27 cellular contexts compared by ENCODE assay signal in genomic region chr9:134420281-134420835, GRCh38.
A peak's percentile ranks its signal among the peaks of the same experiment; 100 is the strongest.
DNase-seq lines count a peak whose midpoint lies in the region; ATAC-seq and TF ChIP-seq lines count a peak whose summit lies in the region.
"Had no signal": no experiment of that assay in that cellular context is flagged by ENCODE, and none has a peak within 500 bp of the region (broad histone marks: within the 10 kb centered on the region; RNA-seq: fewer than 3 reads in every experiment).

No MANE protein-coding gene starts in this region.

- in situ Hi-C loops in mammary epithelial cell (cut with MboI; ENCODE audit: low sequenced_read_pairs in 2 of 2): no loop called here

- no peaks in the 10 kb centered on the region for H3K27me3 Mint-ChIP-seq in MCF 10A (ENCODE audit: insufficient read depth, unreplicated experiment)
- H3K27me3 Mint-ChIP-seq: activated CD4-positive, alpha-beta T cell treated with anti-CD3 and anti-CD28 coated beads for 36 hours; activated naive CD4-positive, alpha-beta T cell treated with anti-CD3 and anti-CD28 coated beads, Interleukin-2, amount 50 U/mL, for 24 hours; IgD-negative memory B cell; naive thymus-derived CD8-positive, alpha-beta T cell; stimulated activated memory B cell treated with anti-CD40 and anti-IgM and Interleukin-4, amounts not matched to agents 10 μg/mL and 1 μg/mL and 100 μg/mL, for 72 hours had no signal

- TF ChIP-seq CTCF in MCF 10A (IDR thresholded peaks at IDR 0.05; ENCODE audit: unreplicated experiment) (no peak), mammary epithelial cell (conservative IDR thresholded peaks at IDR 0.05 in 1 of 2, IDR thresholded peaks at IDR 0.05 in 1 of 2; ENCODE audit: extremely low read depth in 1 of 2, insufficient read depth in 1 of 2, low read depth in 1 of 2, low read length in 2 of 2) (no peak), mucosa of descending colon (IDR thresholded peaks at IDR 0.05) (no peak)

- H3K36me3 Mint-ChIP-seq in MCF 10A (ENCODE audit: insufficient read depth, unreplicated experiment): peaks cover 71% of the 10 kb centered on the region
- H3K36me3 Mint-ChIP-seq: activated naive CD4-positive, alpha-beta T cell treated with anti-CD3 and anti-CD28 coated beads, Interleukin-2, amount 50 U/mL, for 24 hours; IgD-negative memory B cell; naive thymus-derived CD8-positive, alpha-beta T cell had no signal

- dilution Hi-C loops in mammary epithelial cell (cut with HindIII; ENCODE audit: low sequenced_read_pairs): no loop called here

- no peaks in the 10 kb centered on the region for H3K4me1 ChIP-seq in mammary epithelial cell (ENCODE audit: insufficient read depth, low read length)
- no peaks in the 10 kb centered on the region for H3K4me1 ChIP-seq in neuronal stem cell (ENCODE audit: control insufficient read depth in 2 of 2, insufficient read depth in 1 of 2, low read depth in 1 of 2, low read length in 2 of 2)
- H3K4me1 ChIP-seq in mucosa of descending colon (ENCODE audit: low read depth): peaks cover 19% of the 10 kb centered on the region

- H3K4me2 ChIP-seq in mammary epithelial cell (ENCODE audit: insufficient read depth, low read depth, low read length) (no peak overlapping the region), neuronal stem cell (ENCODE audit: insufficient read depth, low read length, poor library complexity, severe bottlenecking) (no peak overlapping the region)
- H3K4me2 ChIP-seq: PC-9 had no signal

- no peak overlapping the region for H2BK5ac ChIP-seq in neuronal stem cell (ENCODE audit: low read length)

- BruUV-seq in MCF 10A (replicated peaks; lab: Mats Ljungman, UMichigan) (no TSS peak), mammary epithelial cell (replicated peaks; lab: Mats Ljungman, UMichigan) (no TSS peak)

- no peak overlapping the region for H4K91ac ChIP-seq in neuronal stem cell (ENCODE audit: low read depth, low read length, poor library complexity)

- no peak overlapping the region for H2BK120ac ChIP-seq in neuronal stem cell (ENCODE audit: low read depth, low read length)

- no peak overlapping the region for H2BK15ac ChIP-seq in neuronal stem cell (ENCODE audit: low read length)

- no peak overlapping the region for H3K4me3 Mint-ChIP-seq in MCF 10A (ENCODE audit: unreplicated experiment)
- H3K4me3 Mint-ChIP-seq: activated CD4-positive, alpha-beta T cell treated with anti-CD3 and anti-CD28 coated beads for 36 hours; activated naive CD4-positive, alpha-beta T cell treated with anti-CD3 and anti-CD28 coated beads, Interleukin-2, amount 50 U/mL, for 24 hours; CD14-positive monocyte; IgD-negative memory B cell; naive thymus-derived CD8-positive, alpha-beta T cell; stimulated activated memory B cell treated with anti-CD40 and anti-IgM and Interleukin-4, amounts not matched to agents 10 μg/mL and 1 μg/mL and 100 μg/mL, for 72 hours had no signal

- CTCF ChIA-PET in MCF 10A (lab: Yijun Ruan, JAX): no interaction called here
- CTCF ChIA-PET in mammary epithelial cell (lab: Charles Lee; ENCODE audit: low non-redundant PET): no interaction called here

- DNase-seq in MCF 10A (ENCODE audit: unreplicated experiment) (no peak), mammary epithelial cell (no peak), neuronal stem cell (ENCODE audit: low spot score) (no peak), T-helper 1 cell (no peak), HPDE6-E6E7 (ENCODE audit: extremely low spot score) (no peak), mucosa of descending colon (no peak), foreskin melanocyte (no peak)
- DNase-seq: activated CD4-positive, alpha-beta T cell treated with anti-CD3 and anti-CD28 coated beads for 36 hours; activated T-cell treated with anti-CD3 and anti-CD28 coated beads for 4 hours; amniotic stem cell; effector CD8-positive, alpha-beta T cell; head of caudate nucleus; kidney; midbrain; naive thymus-derived CD8-positive, alpha-beta T cell; NCI-H146; PC-9; Right ventricle myocardium superior; T-helper 2 cell had no signal

- H3K36me3 ChIP-seq in mammary epithelial cell (ENCODE audit: insufficient read depth, low read length) (peaks cover 7% of the 10 kb centered on the region), neuronal stem cell (replicated peaks in 1 of 2; ENCODE audit: control insufficient read depth in 2 of 2, insufficient read depth in 2 of 2, low read length in 2 of 2) (peaks cover 21 to 47% of the 10 kb centered on the region in 2 donors), mucosa of descending colon (ENCODE audit: low read depth) (peaks cover 7% of the 10 kb centered on the region)

- H3K9ac ChIP-seq in mammary epithelial cell (ENCODE audit: insufficient read depth, low read length) (no peak overlapping the region), neuronal stem cell (ENCODE audit: low read depth, low read length, poor library complexity) (no peak overlapping the region)

- H3K9me3 Mint-ChIP-seq in MCF 10A (ENCODE audit: unreplicated experiment): no peaks in the 10 kb centered on the region
- H3K9me3 Mint-ChIP-seq: activated naive CD4-positive, alpha-beta T cell treated with anti-CD3 and anti-CD28 coated beads, Interleukin-2, amount 50 U/mL, for 24 hours; activated T-helper 2 cell treated with anti-CD3 and anti-CD28 coated beads, Interferon-gamma antibody, Interleukin-2, Interleukin-4, amounts not matched to agents 10 μg/mL and 5 μg/mL and 100 μg/mL, durations not matched to agents 14 hours and 24 hours and 36 hours; CD14-positive monocyte; IgD-negative memory B cell; naive thymus-derived CD8-positive, alpha-beta T cell; stimulated activated memory B cell treated with anti-CD40 and anti-IgM and Interleukin-4, amounts not matched to agents 10 μg/mL and 1 μg/mL and 100 μg/mL, for 72 hours had no signal

- H2AFZ ChIP-seq in mammary epithelial cell (ENCODE audit: low read depth, low read length): no peak overlapping the region
- H2AFZ ChIP-seq in neuronal stem cell (ENCODE audit: low read length): no peak overlapping the region
- H2AFZ ChIP-seq: PC-9 had no signal

- H3K27ac ChIP-seq in mammary epithelial cell (ENCODE audit: insufficient read depth, low read depth, low read length): no peak overlapping the region
- peak overlapping the region; percentile 55 for H3K27ac ChIP-seq in cingulate gyrus (ENCODE audit: low read depth, low read length)
- no peak overlapping the region for H3K27ac ChIP-seq in neuronal stem cell (replicated peaks; ENCODE audit: low read length)
- H3K27ac ChIP-seq: epithelial cell of prostate, PC-9 had no signal

- 100% methylated on average over 14 of the region's 18 CpGs for WGBS in mammary epithelial cell (ENCODE audit: low coverage, missing lambda C conversion rate)
- WGBS in neuronal stem cell (ENCODE audit: extremely low coverage in 2 of 2, insufficient read length in 2 of 2, insufficient replicate concordance in 1 of 2), 2 donors: no CpG with 5 or more reads among the region's 18 CpGs

- H3K4me1 Mint-ChIP-seq in MCF 10A (ENCODE audit: insufficient read depth, unreplicated experiment): peaks cover 20% of the 10 kb centered on the region
- H3K4me1 Mint-ChIP-seq: activated CD4-positive, alpha-beta T cell treated with anti-CD3 and anti-CD28 coated beads for 36 hours; activated naive CD4-positive, alpha-beta T cell treated with anti-CD3 and anti-CD28 coated beads, Interleukin-2, amount 50 U/mL, for 24 hours; stimulated activated memory B cell treated with anti-CD40 and anti-IgM and Interleukin-4, amounts not matched to agents 10 μg/mL and 1 μg/mL and 100 μg/mL, for 72 hours had no signal

- H2AK5ac ChIP-seq in neuronal stem cell (ENCODE audit: low read depth, low read length): peak overlapping the region; percentile 84

- POLR2A ChIA-PET in MCF 10A (lab: Yijun Ruan, JAX): interaction anchor here (0.6 kb wide), 1 partner anchor 253 kb away, joined by 4 read pairs; no protein-coding TSS in a partner anchor

- ATAC-seq in mucosa of descending colon: no peak
- ATAC-seq: naive thymus-derived CD8-positive, alpha-beta T cell; stimulated activated memory B cell treated with anti-CD40 and anti-IgM and Interleukin-4, amounts not matched to agents 10 μg/mL and 1 μg/mL and 100 μg/mL, for 72 hours had no signal

- H3K79me2 ChIP-seq in mammary epithelial cell (ENCODE audit: insufficient read depth, low read length): no peaks in the 10 kb centered on the region

- peak overlapping the region; percentile 38 for H3K18ac ChIP-seq in neuronal stem cell (ENCODE audit: low read length)

- no peak overlapping the region for H3K23ac ChIP-seq in neuronal stem cell (ENCODE audit: low read depth, low read length, poor library complexity)

- intact Hi-C loops in MCF 10A (cut with micrococcal nuclease) (no loop called here), mammary epithelial cell (cut with micrococcal nuclease) (no loop called here), mucosa of descending colon (cut with DNase I, micrococcal nuclease) (no loop called here)

- no peak overlapping the region for H3K4ac ChIP-seq in neuronal stem cell (ENCODE audit: low read length)

- peak overlapping the region; percentile 22 for H2BK12ac ChIP-seq in neuronal stem cell (ENCODE audit: low read length)

- no peaks in the 10 kb centered on the region for H4K20me1 ChIP-seq in mammary epithelial cell (ENCODE audit: insufficient read depth, low read length)

- H3K4me3 ChIP-seq in mammary epithelial cell (replicated peaks in 1 of 3; ENCODE audit: insufficient read depth in 1 of 3, low read depth in 2 of 3, low read length in 3 of 3) (no peak overlapping the region), neuronal stem cell (ENCODE audit: low read length in 2 of 2) (no peak overlapping the region), mucosa of descending colon (no peak overlapping the region)
- H3K4me3 ChIP-seq: PC-9, upper lobe of left lung had no signal

- H3K27me3 ChIP-seq in mammary epithelial cell (ENCODE audit: insufficient read depth, low read length) (no peaks in the 10 kb centered on the region), neuronal stem cell (ENCODE audit: control insufficient read depth in 3 of 3, insufficient read depth in 3 of 3, low read depth in 1 of 3, low read length in 3 of 3) (no peaks in the 10 kb centered on the region)
- H3K27me3 ChIP-seq: upper lobe of left lung had no signal

- no peaks in the 10 kb centered on the region for H3K9me3 ChIP-seq in mammary epithelial cell (replicated peaks; ENCODE audit: insufficient read depth, low read length)
- no peaks in the 10 kb centered on the region for H3K9me3 ChIP-seq in neuronal stem cell (replicated peaks in 1 of 2; ENCODE audit: control insufficient read depth in 2 of 2, insufficient read depth in 1 of 2, low read depth in 1 of 2, low read length in 2 of 2)
- no peaks in the 10 kb centered on the region for H3K9me3 ChIP-seq in mucosa of descending colon
- H3K9me3 ChIP-seq: upper lobe of left lung had no signal

- H3K14ac ChIP-seq in neuronal stem cell (ENCODE audit: low read length): no peak overlapping the region

- no peak overlapping the region for H4K8ac ChIP-seq in neuronal stem cell (ENCODE audit: low read depth, low read length)

- H3K27ac Mint-ChIP-seq in MCF 10A (ENCODE audit: low read depth, unreplicated experiment): peak overlapping the region; percentile 27
- H3K27ac Mint-ChIP-seq: activated CD4-positive, alpha-beta T cell treated with anti-CD3 and anti-CD28 coated beads for 36 hours; activated naive CD4-positive, alpha-beta T cell treated with anti-CD3 and anti-CD28 coated beads, Interleukin-2, amount 50 U/mL, for 24 hours; activated T-helper 2 cell treated with anti-CD3 and anti-CD28 coated beads, Interferon-gamma antibody, Interleukin-2, Interleukin-4, amounts not matched to agents 10 μg/mL and 5 μg/mL and 100 μg/mL, durations not matched to agents 14 hours and 24 hours and 36 hours; naive thymus-derived CD8-positive, alpha-beta T cell; stimulated activated memory B cell treated with anti-CD40 and anti-IgM and Interleukin-4, amounts not matched to agents 10 μg/mL and 1 μg/mL and 100 μg/mL, for 72 hours had no signal

- peaks cover 10% of the 10 kb centered on the region for H3K79me1 ChIP-seq in neuronal stem cell (ENCODE audit: low read depth, low read length)
